In genomic region chr17:67488768-67489167, GRCh38 we compare ENCODE assay signal across 21 cellular contexts.
DNase-seq lines count a peak whose midpoint lies in the region; ATAC-seq and TF ChIP-seq lines count a peak whose summit lies in the region.
"Had no signal": no experiment of that assay in that cellular context is flagged by ENCODE, and none has a peak within 500 bp of the region (broad histone marks: within the 10 kb centered on the region; RNA-seq: fewer than 3 reads in every experiment).

No MANE protein-coding gene starts in this region.

- no peak for ATAC-seq in heart right ventricle
- ATAC-seq: T-helper 17 cell had no signal

- H3K4me1 ChIP-seq in left ventricle myocardium inferior: peaks cover 62% of the 10 kb centered on the region
- H3K4me1 ChIP-seq in heart right ventricle: peaks cover 0 to 64% (median 47%) of the 10 kb centered on the region in 9 donors
- H3K4me1 ChIP-seq: prostate gland had no signal

- no peak overlapping the region for H3K4me3 Mint-ChIP-seq in nephron
- H3K4me3 Mint-ChIP-seq: T-helper 17 cell had no signal

- peak overlapping the region in 2 of 3 experiments; percentile 87 to 90 for H3K27ac Mint-ChIP-seq in nephron

- H3K27me3 ChIP-seq in left ventricle myocardium inferior (ENCODE audit: low read depth) (no peaks in the 10 kb centered on the region), heart right ventricle (no peaks in the 10 kb centered on the region)
- H3K27me3 ChIP-seq: Peyer's patch, upper lobe of left lung had no signal

- H3K27ac ChIP-seq in left ventricle myocardium inferior (replicated peaks) (peak overlapping the region; percentile 47), heart right ventricle (peak overlapping the region in 2 of 10 donors; percentile 29 to 54), caudate nucleus (ENCODE audit: low read depth, low read length) (peak overlapping the region; percentile 94)
- H3K27ac ChIP-seq: C4-2B, Peyer's patch, prostate gland, upper lobe of left lung had no signal

- H3K9me3 ChIP-seq in left ventricle myocardium inferior (replicated peaks) (no peaks in the 10 kb centered on the region), heart right ventricle (no peaks in the 10 kb centered on the region)
- H3K9me3 ChIP-seq: Peyer's patch, prostate gland, upper lobe of left lung had no signal

- H3K9me3 Mint-ChIP-seq in nephron: no peaks in the 10 kb centered on the region

- no peak for DNase-seq in left ventricle myocardium inferior
- no peak for DNase-seq in heart right ventricle
- no peak for DNase-seq in caudate nucleus (lab: John Stamatoyannopoulos, UW)
- no peak for DNase-seq in NCI-H226
- DNase-seq in GDM1 (lab: John Stamatoyannopoulos, UW): no peak
- DNase-seq in AG08395 (ENCODE audit: low spot score): no peak
- no peak for DNase-seq in activated effector memory CD4-positive, alpha-beta T cell treated with Interleukin-2 at 50 U/mL for 16 hours
- DNase-seq: activated CD4-positive, alpha-beta T cell treated with anti-CD3 and anti-CD28 coated beads for 48 hours; activated gamma-delta T cell treated with Interleukin-2 at 50 U/mL for 16 hours; aorta; IMR-90; NCI-H1105 treated with DMSO at 0.1 percent for 48 hours; NCI-H524 treated with DMSO at 0.1 percent for 48 hours; Peyer's patch; stimulated activated CD4-positive, alpha-beta T cell treated with anti-CD3 and anti-CD28 coated beads, Interleukin-1b, Interleukin-23, amount 100 ng/mL, for 48 hours; T-helper 17 cell; upper lobe of left lung had no signal

- no peaks in the 10 kb centered on the region for H3K36me3 ChIP-seq in left ventricle myocardium inferior
- H3K36me3 ChIP-seq in heart right ventricle: no peaks in the 10 kb centered on the region
- H3K36me3 ChIP-seq: Peyer's patch, prostate gland, upper lobe of left lung had no signal

- no peak for TF ChIP-seq CTCF in left ventricle myocardium inferior (IDR thresholded peaks at IDR 0.05; ENCODE audit: borderline replicate concordance)
- no peak for TF ChIP-seq CTCF in heart right ventricle (IDR thresholded peaks at IDR 0.05)
- TF ChIP-seq CTCF in nephron (IDR thresholded peaks at IDR 0.05; ENCODE audit: unreplicated experiment in 3 of 3): no peak

- intact Hi-C loops in left ventricle myocardium inferior (cut with micrococcal nuclease) (no loop called here), heart right ventricle (cut with DNase I) (loop anchor here in 3 of 10 donors (10.0 kb wide), 3 partner anchors 116 to 206 kb away; no protein-coding TSS in a partner anchor)

- no peaks in the 10 kb centered on the region for H3K36me3 Mint-ChIP-seq in nephron (ENCODE audit: low read depth)

- H3K4me3 ChIP-seq in left ventricle myocardium inferior (no peak overlapping the region), heart right ventricle (no peak overlapping the region)
- H3K4me3 ChIP-seq: Peyer's patch, prostate gland, skin epidermis, upper lobe of left lung had no signal

- peaks cover 12% of the 10 kb centered on the region for H3K27me3 Mint-ChIP-seq in nephron (ENCODE audit: low read depth)
- H3K27me3 Mint-ChIP-seq: T-helper 17 cell had no signal

- peaks cover 59% of the 10 kb centered on the region for H3K4me1 Mint-ChIP-seq in nephron

- 98 to 100% methylated on average over 4 of the region's 4 CpGs for WGBS in heart right ventricle, 2 donors
